ENCODE assay signal across 2 cellular contexts in the genomic region with DNA sequence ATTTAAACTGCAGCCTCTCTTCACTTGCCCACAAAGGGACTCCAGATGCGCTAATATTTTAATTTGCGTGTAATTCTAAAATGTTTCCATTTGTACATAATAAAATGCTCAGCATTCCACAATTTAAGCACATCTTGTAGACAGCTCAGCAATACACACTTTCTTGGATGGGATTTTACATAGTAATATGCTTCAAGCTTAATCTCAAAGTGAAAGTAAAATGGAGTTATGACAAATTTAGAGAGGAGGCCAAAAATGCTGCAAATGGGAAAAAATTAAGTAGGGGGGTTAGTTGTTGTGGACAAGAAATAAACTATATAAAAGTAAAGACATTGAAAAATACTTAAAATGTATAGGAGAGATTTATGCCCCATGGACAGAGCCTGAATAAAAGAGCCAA.
TF ChIP-seq lines count a peak whose summit lies in the region.

No MANE protein-coding gene starts in this region.

TF ChIP-seq in SK-N-SH, 30 proteins besides CTCF, POLR2A, EP300 and RAD21 (continued from another document):
- TF ChIP-seq, protein P1, sequence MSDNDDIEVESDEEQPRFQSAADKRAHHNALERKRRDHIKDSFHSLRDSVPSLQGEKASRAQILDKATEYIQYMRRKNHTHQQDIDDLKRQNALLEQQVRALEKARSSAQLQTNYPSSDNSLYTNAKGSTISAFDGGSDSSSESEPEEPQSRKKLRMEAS (IDR thresholded peaks at IDR 0.05; ENCODE audit: low read depth) = no peak
- no peak for TF ChIP-seq EZH2phosphoT487 (IDR thresholded peaks at IDR 0.05; ENCODE audit: borderline replicate concordance, low read depth)

TF ChIP-seq in SK-N-SH treated with all-trans-retinoic acid at 6 μM for 48 hours, 23 proteins besides CTCF, POLR2A, EP300 and RAD21 (continued from another document):
- no peak for TF ChIP-seq ZFP30 (CRISPR knock-in tag; IDR thresholded peaks at IDR 0.05)
- TF ChIP-seq, protein P2, sequence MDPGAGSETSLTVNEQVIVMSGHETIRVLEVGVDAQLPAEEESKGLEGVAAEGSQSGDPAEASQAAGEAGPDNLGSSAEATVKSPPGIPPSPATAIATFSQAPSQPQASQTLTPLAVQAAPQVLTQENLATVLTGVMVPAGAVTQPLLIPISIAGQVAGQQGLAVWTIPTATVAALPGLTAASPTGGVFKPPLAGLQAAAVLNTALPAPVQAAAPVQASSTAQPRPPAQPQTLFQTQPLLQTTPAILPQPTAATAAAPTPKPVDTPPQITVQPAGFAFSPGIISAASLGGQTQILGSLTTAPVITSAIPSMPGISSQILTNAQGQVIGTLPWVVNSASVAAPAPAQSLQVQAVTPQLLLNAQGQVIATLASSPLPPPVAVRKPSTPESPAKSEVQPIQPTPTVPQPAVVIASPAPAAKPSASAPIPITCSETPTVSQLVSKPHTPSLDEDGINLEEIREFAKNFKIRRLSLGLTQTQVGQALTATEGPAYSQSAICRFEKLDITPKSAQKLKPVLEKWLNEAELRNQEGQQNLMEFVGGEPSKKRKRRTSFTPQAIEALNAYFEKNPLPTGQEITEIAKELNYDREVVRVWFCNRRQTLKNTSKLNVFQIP (CRISPR knock-in tag; IDR thresholded peaks at IDR 0.05; ENCODE audit: borderline replicate concordance, low read depth) = no peak
- TF ChIP-seq ESRRG (CRISPR knock-in tag; IDR thresholded peaks at IDR 0.05) = no peak
- TF ChIP-seq BACH2 (CRISPR knock-in tag; IDR thresholded peaks at IDR 0.05; ENCODE audit: borderline replicate concordance) = no peak
- TF ChIP-seq, protein P3, sequence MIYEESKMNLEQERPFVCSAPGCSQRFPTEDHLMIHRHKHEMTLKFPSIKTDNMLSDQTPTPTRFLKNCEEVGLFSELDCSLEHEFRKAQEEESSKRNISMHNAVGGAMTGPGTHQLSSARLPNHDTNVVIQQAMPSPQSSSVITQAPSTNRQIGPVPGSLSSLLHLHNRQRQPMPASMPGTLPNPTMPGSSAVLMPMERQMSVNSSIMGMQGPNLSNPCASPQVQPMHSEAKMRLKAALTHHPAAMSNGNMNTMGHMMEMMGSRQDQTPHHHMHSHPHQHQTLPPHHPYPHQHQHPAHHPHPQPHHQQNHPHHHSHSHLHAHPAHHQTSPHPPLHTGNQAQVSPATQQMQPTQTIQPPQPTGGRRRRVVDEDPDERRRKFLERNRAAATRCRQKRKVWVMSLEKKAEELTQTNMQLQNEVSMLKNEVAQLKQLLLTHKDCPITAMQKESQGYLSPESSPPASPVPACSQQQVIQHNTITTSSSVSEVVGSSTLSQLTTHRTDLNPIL (CRISPR knock-in tag; IDR thresholded peaks at IDR 0.05; ENCODE audit: low read depth) = no peak
- TF ChIP-seq PPARA (CRISPR knock-in tag; IDR thresholded peaks at IDR 0.05; ENCODE audit: borderline replicate concordance) = no peak
- no peak for TF ChIP-seq ZNF565 (CRISPR knock-in tag; conservative IDR thresholded peaks at IDR 0.05; ENCODE audit: low read depth)
- no peak for TF ChIP-seq ARNTL (CRISPR knock-in tag; IDR thresholded peaks at IDR 0.05; ENCODE audit: borderline replicate concordance, low read depth)
- TF ChIP-seq TCF4 (CRISPR knock-in tag; IDR thresholded peaks at IDR 0.05; ENCODE audit: borderline replicate concordance) = no peak
- no peak for TF ChIP-seq ZC3H10 (CRISPR knock-in tag; IDR thresholded peaks at IDR 0.05)
- TF ChIP-seq OSR1 (CRISPR knock-in tag; IDR thresholded peaks at IDR 0.05) = no peak
- no peak for TF ChIP-seq SNAI2 (CRISPR knock-in tag; IDR thresholded peaks at IDR 0.05)
